ENCODE assay signal across 12 cellular contexts in the genomic region with DNA sequence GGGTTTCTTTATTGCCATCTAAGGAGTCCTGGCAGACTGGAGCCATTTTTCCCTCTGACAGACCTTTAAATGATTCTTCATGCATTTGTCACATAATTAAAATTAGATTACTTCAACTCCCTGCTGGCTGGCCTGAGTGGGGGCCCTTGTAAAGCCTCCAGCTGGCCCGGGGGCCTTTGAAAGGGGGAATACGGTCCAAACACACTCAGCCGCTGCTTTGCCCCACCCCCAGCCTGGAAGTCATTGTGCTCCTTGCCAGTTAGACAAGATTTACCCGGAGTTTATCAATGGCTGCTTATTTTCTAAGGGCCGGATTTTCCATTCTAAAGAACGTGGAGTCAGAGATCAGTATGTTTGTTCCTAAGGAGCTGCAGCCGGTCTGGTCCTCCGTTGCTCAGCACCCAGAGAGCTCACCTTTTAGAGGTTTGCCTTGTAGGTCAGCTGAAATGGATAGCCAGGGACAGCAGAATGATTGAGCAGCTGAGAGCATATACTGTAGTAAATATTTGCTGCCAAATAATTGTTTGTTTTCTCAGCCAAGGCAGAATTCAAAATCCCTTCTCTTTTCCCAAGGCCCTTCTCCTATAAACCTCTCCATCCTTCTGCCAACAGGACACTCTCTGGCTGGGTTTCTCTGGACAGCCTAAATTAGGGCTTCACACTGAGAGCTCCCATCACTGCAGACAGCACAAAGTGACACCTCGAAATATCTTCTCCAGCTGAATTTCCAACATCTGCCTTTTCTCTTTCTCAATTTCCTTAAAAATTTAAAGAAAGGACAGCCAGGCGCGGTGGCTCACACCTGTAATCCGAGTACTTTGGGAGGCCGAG.
DNase-seq lines count a peak whose midpoint lies in the region; ATAC-seq and TF ChIP-seq lines count a peak whose summit lies in the region.
"Had no signal": no experiment of that assay in that cellular context is flagged by ENCODE, and none has a peak within 500 bp of the region (broad histone marks: within the 10 kb centered on the region; RNA-seq: fewer than 3 reads in every experiment).

No MANE protein-coding gene starts in this region.

- H3K4me2 ChIP-seq in hepatocyte, result peak overlapping the region; percentile 63

- peak; percentile 73 for DNase-seq in LNCaP clone FGC (ENCODE audit: low read depth)
- DNase-seq in astrocyte of the hippocampus (ENCODE audit: low read depth, low spot score), result peak; percentile 48
- DNase-seq in hepatocyte (ENCODE audit: low spot score), result peak; percentile 48
- DNase-seq in sciatic nerve (ENCODE audit: low spot score), result no peak
- DNase-seq: CD4-positive, alpha-beta T cell; erythroblast had no signal

- H4K20me1 ChIP-seq in hepatocyte (ENCODE audit: insufficient read depth, poor library complexity, severe bottlenecking), result no peaks in the 10 kb centered on the region

- no peaks in the 10 kb centered on the region for H3K79me2 ChIP-seq in hepatocyte

- intact Hi-C loops in sciatic nerve (cut with DNase I), result no loop called here

- H3K9me2 ChIP-seq in hepatocyte (replicated peaks; ENCODE audit: insufficient read depth), result no peaks in the 10 kb centered on the region

- H3K4me3 ChIP-seq in LNCaP clone FGC (ENCODE audit: low read depth, low read length) (no peak overlapping the region), hepatocyte (no peak overlapping the region)
- H3K4me3 ChIP-seq: prostate gland, thyroid gland had no signal

- H3K4me1 ChIP-seq in hepatocyte (ENCODE audit: insufficient read depth), result peaks cover 8% of the 10 kb centered on the region
- H3K4me1 ChIP-seq: prostate gland, thyroid gland had no signal

- H3K27ac ChIP-seq in hepatocyte, result peak overlapping the region; percentile 68
- H3K27ac ChIP-seq: thyroid gland had no signal

- ATAC-seq in sciatic nerve, result peak; percentile 41
- no peak for ATAC-seq in HG03520 (IDR thresholded peaks at IDR 0.05; ENCODE audit: unreplicated experiment)
- ATAC-seq in GM21576 (IDR thresholded peaks at IDR 0.05; ENCODE audit: unreplicated experiment), result no peak
- ATAC-seq in HG02870 (IDR thresholded peaks at IDR 0.05; ENCODE audit: unreplicated experiment), result no peak
- ATAC-seq in HG03354 (IDR thresholded peaks at IDR 0.05; ENCODE audit: poor library complexity, severe bottlenecking, unreplicated experiment), result no peak

- H3K9me3 ChIP-seq in hepatocyte (ENCODE audit: low read depth), result peaks cover 10% of the 10 kb centered on the region
- H3K9me3 ChIP-seq: prostate gland, thyroid gland had no signal

- 43% methylated on average over 13 of the region's 13 CpGs for WGBS in hepatocyte (ENCODE audit: low lambda C conversion rate, missing lambda C conversion rate)

- TF ChIP-seq CTCF in LNCaP clone FGC (IDR thresholded peaks at IDR 0.05; ENCODE audit: control insufficient read depth, extremely low read depth, insufficient read depth) (no peak), hepatocyte (IDR thresholded peaks at IDR 0.05; ENCODE audit: poor library complexity) (no peak)

- H3K27me3 ChIP-seq in hepatocyte, result no peaks in the 10 kb centered on the region
- H3K27me3 ChIP-seq: thyroid gland had no signal

- H3K36me3 ChIP-seq in hepatocyte (replicated peaks; ENCODE audit: insufficient read depth, low read depth), result no peaks in the 10 kb centered on the region
- H3K36me3 ChIP-seq: prostate gland, thyroid gland had no signal

- H2AFZ ChIP-seq in hepatocyte, result no peak overlapping the region
